7 cellular contexts compared by ENCODE assay signal in genomic region chr2:19101968-19102367, GRCh38.
"Had no signal": no experiment of that assay in that cellular context is flagged by ENCODE, and none has a peak within 500 bp of the region (broad histone marks: within the 10 kb centered on the region; RNA-seq: fewer than 3 reads in every experiment).

No MANE protein-coding gene starts in this region.

- H2AFZ ChIP-seq: GM23338 had no signal

- H3K4me2 ChIP-seq: GM23338 had no signal

- DNase-seq: H9, HCEC 1CT, KBM-7 had no signal

- FAIRE-seq: H1, H54, HTR-8/SVneo had no signal

- H3K4me3 ChIP-seq: GM23338 had no signal

- ATAC-seq: GM23338 had no signal
